1 cellular context compared by ENCODE assay signal in the genomic region with DNA sequence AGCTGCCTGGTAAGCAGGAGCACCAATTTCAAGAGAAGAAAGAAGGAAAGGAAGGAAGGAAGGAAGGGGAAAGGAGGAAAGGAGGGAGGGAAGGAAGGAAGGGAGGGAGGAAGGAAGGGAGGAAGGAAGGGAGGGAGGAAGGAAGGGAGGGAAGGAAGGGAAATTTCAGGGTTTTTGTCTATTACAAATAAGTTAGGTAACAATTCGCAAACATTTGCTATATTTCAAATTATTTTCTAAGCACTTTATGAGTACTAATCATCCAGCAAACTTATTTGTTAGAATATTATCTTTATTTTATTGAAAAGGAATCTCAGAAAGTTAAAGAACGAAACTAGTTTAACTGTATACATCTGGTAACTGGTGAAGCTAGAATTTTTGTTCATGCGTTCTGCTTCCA.
TF ChIP-seq lines count a peak whose summit lies in the region.

No MANE protein-coding gene starts in this region.

TF ChIP-seq in K562, 482 proteins besides CTCF, POLR2A, EP300 and RAD21 (continued from another document):
- TF ChIP-seq, protein P1, sequence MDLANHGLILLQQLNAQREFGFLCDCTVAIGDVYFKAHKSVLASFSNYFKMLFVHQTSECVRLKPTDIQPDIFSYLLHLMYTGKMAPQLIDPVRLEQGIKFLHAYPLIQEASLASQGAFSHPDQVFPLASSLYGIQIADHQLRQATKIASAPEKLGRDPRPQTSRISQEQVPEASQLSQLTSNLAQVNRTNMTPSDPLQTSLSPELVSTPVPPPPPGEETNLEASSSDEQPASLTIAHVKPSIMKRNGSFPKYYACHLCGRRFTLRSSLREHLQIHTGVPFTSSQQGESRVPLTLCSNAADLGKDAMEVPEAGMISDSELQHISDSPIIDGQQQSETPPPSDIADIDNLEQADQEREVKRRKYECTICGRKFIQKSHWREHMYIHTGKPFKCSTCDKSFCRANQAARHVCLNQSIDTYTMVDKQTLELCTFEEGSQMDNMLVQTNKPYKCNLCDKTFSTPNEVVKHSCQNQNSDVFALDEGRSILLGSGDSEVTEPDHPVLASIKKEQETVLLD (IDR thresholded peaks at IDR 0.05), result no peak
- TF ChIP-seq TEAD4 (IDR thresholded peaks at IDR 0.05; ENCODE audit: low read length) (no peak), TEAD4 (CRISPR knock-in tag; IDR thresholded peaks at IDR 0.05; ENCODE audit: borderline replicate concordance) (no peak), CEBPG (CRISPR knock-in tag; IDR thresholded peaks at IDR 0.05) (no peak), CEBPG (tag; conservative IDR thresholded peaks at IDR 0.05 in 1 of 2, IDR thresholded peaks at IDR 0.05 in 1 of 2) (no peak), ZBTB17 (CRISPR knock-in tag; IDR thresholded peaks at IDR 0.05) (no peak)
